14 cellular contexts compared by ENCODE assay signal in genomic region chr2:46813046-46813445, GRCh38.
DNase-seq lines count a peak whose midpoint lies in the region; ATAC-seq and TF ChIP-seq lines count a peak whose summit lies in the region.
"Had no signal": no experiment of that assay in that cellular context is flagged by ENCODE, and none has a peak within 500 bp of the region (broad histone marks: within the 10 kb centered on the region; RNA-seq: fewer than 3 reads in every experiment).

No MANE protein-coding gene starts in this region.

- H3K36me3 Mint-ChIP-seq in type B pancreatic cell, result no peaks in the 10 kb centered on the region

- peaks cover 4% of the 10 kb centered on the region for H3K9me3 Mint-ChIP-seq in type B pancreatic cell

- H3K4me1 Mint-ChIP-seq in type B pancreatic cell (ENCODE audit: unreplicated experiment), result peaks cover 12% of the 10 kb centered on the region

- no peak overlapping the region for H3K27ac Mint-ChIP-seq in type B pancreatic cell

- no peak overlapping the region for H3K4me3 ChIP-seq in fibroblast of pulmonary artery (replicated peaks; ENCODE audit: low read depth, low read length)
- H3K4me3 ChIP-seq: MG63 had no signal

- H3K27me3 Mint-ChIP-seq in type B pancreatic cell, result peaks cover 3% of the 10 kb centered on the region

- ATAC-seq in GM19023 (IDR thresholded peaks at IDR 0.05; ENCODE audit: unreplicated experiment) (no peak), HG03520 (IDR thresholded peaks at IDR 0.05; ENCODE audit: unreplicated experiment) (no peak)
- ATAC-seq: HCT116 had no signal

- no peak overlapping the region for H3K4me3 Mint-ChIP-seq in type B pancreatic cell

- TF ChIP-seq CTCF in VCaP (conservative IDR thresholded peaks at IDR 0.05), result no peak
- no peak for TF ChIP-seq CTCF in fibroblast of pulmonary artery (IDR thresholded peaks at IDR 0.05; ENCODE audit: low read length, missing control alignments)
- TF ChIP-seq CTCF in type B pancreatic cell (conservative IDR thresholded peaks at IDR 0.05), result no peak

- DNase-seq in fibroblast of pulmonary artery (ENCODE audit: low read depth) (peak; percentile 83), myocyte (ENCODE audit: low read depth) (peak; percentile 39), type B pancreatic cell (ENCODE audit: extremely low spot score, unreplicated experiment) (peak; percentile 57), AG20443 (ENCODE audit: low spot score) (no peak)
- DNase-seq: activated CD4-positive, alpha-beta T cell treated with anti-CD3 and anti-CD28 coated beads, Interleukin-2, amount 50 U/mL, for 1 hour; activated naive CD4-positive, alpha-beta T cell; Calu3; NCI-H510A treated with DMSO at 0.1 percent for 48 hours; stimulated activated CD4-positive, alpha-beta T cell treated with anti-CD3 and anti-CD28 coated beads, Interleukin-12 subunit alpha, Interleukin-12 subunit beta, amount 100 ng/mL, for 4 hours had no signal

- H3K27ac ChIP-seq in VCaP, result peak overlapping the region; percentile 70
